ENCODE assay signal across 24 cellular contexts in the genomic region with DNA sequence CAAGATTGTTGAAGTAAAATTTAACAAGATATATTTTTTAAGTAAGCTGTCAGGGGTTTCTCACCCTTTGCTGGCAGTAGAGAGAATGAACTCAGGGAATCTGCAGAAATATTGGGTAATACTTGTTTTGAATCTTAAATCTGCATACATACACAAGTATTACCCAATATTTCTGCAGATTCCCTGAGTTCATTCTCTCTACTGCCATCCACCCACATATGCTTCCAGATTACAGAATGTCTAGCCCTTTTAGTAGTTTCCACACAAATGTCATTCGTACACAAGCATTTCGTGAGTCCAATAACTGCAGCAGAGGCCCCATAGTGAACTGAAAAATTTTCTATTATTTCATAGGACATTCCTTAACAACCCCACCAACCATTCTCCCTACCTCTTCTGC.
"Had no signal": no experiment of that assay in that cellular context is flagged by ENCODE, and none has a peak within 500 bp of the region (broad histone marks: within the 10 kb centered on the region; RNA-seq: fewer than 3 reads in every experiment).

No MANE protein-coding gene starts in this region.

- H3K4me1 ChIP-seq: left lung, lower lobe of right lung, suprapubic skin, tibial nerve had no signal

- ATAC-seq: activated CD8-positive, alpha-beta T cell treated with anti-CD3 and anti-CD28 coated beads for 36 hours; activated T-cell treated with anti-CD3 and anti-CD28 coated beads, Interleukin-2, amount 50 U/mL, for 4 hours; activated T-helper 17 cell treated with anti-CD3 and anti-CD28 coated beads, Interleukin-2, amount 50 U/mL, for 72 hours; effector memory CD8-positive, alpha-beta T cell; left lung; lower lobe of right lung; mucosa of descending colon; natural killer cell treated with Interleukin-12 subunit alpha and Interleukin-12 subunit beta and Interleukin-15 and Interleukin-18, amount 100 ng/mL, for 72 hours; sciatic nerve; T-helper 17 cell had no signal

- H3K9me3 ChIP-seq: left lung, lower lobe of right lung, mucosa of descending colon, suprapubic skin, tibial nerve had no signal

- H3K36me3 ChIP-seq: cardiac muscle cell, left lung, lower lobe of right lung, spleen, suprapubic skin, tibial nerve had no signal

- H3K4me3 ChIP-seq: cardiac muscle cell, coronary artery, left lung, lower lobe of right lung, mucosa of descending colon, spleen, suprapubic skin, tibial nerve had no signal

- DNase-seq: activated CD4-positive, alpha-beta T cell treated with anti-CD3 and anti-CD28 coated beads for 1 hour; activated CD4-positive, alpha-beta T cell treated with anti-CD3 and anti-CD28 coated beads, Interleukin-2, amount 50 U/mL, for 1 hour; activated CD8-positive, alpha-beta T cell treated with anti-CD3 and anti-CD28 coated beads for 36 hours; activated gamma-delta T cell treated with Interleukin-2 at 50 U/mL for 16 hours; activated naive CD4-positive, alpha-beta T cell treated with anti-CD3 and anti-CD28 coated beads, Interleukin-2, amount 50 U/mL, for 16 hours; activated T-cell treated with anti-CD3 and anti-CD28 coated beads, Interleukin-2, amount 50 U/mL, for 4 hours; cerebellar nuclear complex; effector memory CD8-positive, alpha-beta T cell; left lung; lower lobe of right lung; mesendoderm; mucosa of descending colon; retina; spleen; stimulated activated naive CD4-positive, alpha-beta T cell; T-helper 17 cell; T1000 had no signal

- H3K27ac ChIP-seq: cardiac muscle cell, coronary artery, left lung, lower lobe of right lung, spleen, suprapubic skin, tibial nerve had no signal

- H3K27me3 ChIP-seq: cardiac muscle cell, left lung, spleen, suprapubic skin, tibial nerve had no signal
